In genomic region chr22:41474878-41475451, GRCh38 we compare ENCODE assay signal across 16 cellular contexts. TPM values are rescaled to one million over a fixed set of nuclear protein-coding genes. Genes with fewer than 3 reads are reported as not detected.
DNase-seq lines count a peak whose midpoint lies in the region; ATAC-seq, FAIRE-seq and TF ChIP-seq lines count a peak whose summit lies in the region.
"Had no signal": no experiment of that assay in that cellular context is flagged by ENCODE, and none has a peak within 500 bp of the region (broad histone marks: within the 10 kb centered on the region; RNA-seq: fewer than 3 reads in every experiment).

No MANE protein-coding gene starts in this region.

- TF ChIP-seq EP300 in sigmoid colon (IDR thresholded peaks at IDR 0.05) = no peak

- H4K8ac ChIP-seq in trophoblast cell (ENCODE audit: low read depth, low read length) = no peak overlapping the region

- H3K27me3 ChIP-seq in right atrium auricular region = no peaks in the 10 kb centered on the region
- no peaks in the 10 kb centered on the region for H3K27me3 ChIP-seq in trophoblast cell (ENCODE audit: insufficient read depth, low read length)
- no peaks in the 10 kb centered on the region for H3K27me3 ChIP-seq in sigmoid colon
- H3K27me3 ChIP-seq: SJSA1 had no signal

- H3K36me3 ChIP-seq in right atrium auricular region = peaks cover 26% of the 10 kb centered on the region
- peaks cover 0 to 4% of the 10 kb centered on the region in 2 donors for H3K36me3 ChIP-seq in kidney (ENCODE audit: control insufficient read depth in 1 of 2, insufficient read depth in 2 of 2, low read length in 2 of 2)
- peaks cover 2 to 3% of the 10 kb centered on the region in 2 experiments for H3K36me3 ChIP-seq in trophoblast cell (ENCODE audit: control insufficient read depth in 1 of 2, insufficient read depth in 2 of 2, low read length in 2 of 2)
- H3K36me3 ChIP-seq in sigmoid colon = peaks cover 0 to 3% (median 0%) of the 10 kb centered on the region in 4 donors

- TF ChIP-seq CTCF in right atrium auricular region (IDR thresholded peaks at IDR 0.05) = no peak
- no peak for TF ChIP-seq CTCF in kidney (IDR thresholded peaks at IDR 0.05; ENCODE audit: borderline replicate concordance, extremely low read depth, insufficient read depth)
- no peak for TF ChIP-seq CTCF in sigmoid colon (IDR thresholded peaks at IDR 0.05)

- H4K12ac ChIP-seq in trophoblast cell (ENCODE audit: low read depth, low read length) = peak overlapping the region; percentile 72

- H2AK5ac ChIP-seq in trophoblast cell (ENCODE audit: low read length) = no peak overlapping the region

- DNase-seq in right atrium auricular region (ENCODE audit: low spot score) (no peak), left ventricle myocardium superior (no peak), kidney (no peak), trophoblast cell (no peak), NCI-H1092 (lab: John Stamatoyannopoulos, UW) (no peak), DMS 273 (lab: John Stamatoyannopoulos, UW; ENCODE audit: unreplicated experiment) (no peak), urothelium cell line (ENCODE audit: low spot score) (no peak), sigmoid colon (no peak)
- DNase-seq: DMS153, HCEC 1CT, NCI-H1436, NCI-H2029 treated with DMSO at 0.1 percent for 48 hours, NCI-H510A had no signal

- H3K4me2 ChIP-seq in trophoblast cell (ENCODE audit: low read length) = no peak overlapping the region

- no peak overlapping the region for H2BK5ac ChIP-seq in trophoblast cell (ENCODE audit: low read depth, low read length, poor library complexity)

- TF ChIP-seq POLR2A in sigmoid colon (IDR thresholded peaks at IDR 0.05) = no peak

- H3K18ac ChIP-seq in trophoblast cell (ENCODE audit: low read length) = no peak overlapping the region

- H3K79me1 ChIP-seq in trophoblast cell (ENCODE audit: low read length) = no peaks in the 10 kb centered on the region

- intact Hi-C loops in left ventricle myocardium superior (cut with micrococcal nuclease) = no loop called here
- intact Hi-C loops in kidney (cut with DNase I) = no loop called here
- intact Hi-C loops in sigmoid colon (cut with DNase I) = no loop called here

- H3K79me2 ChIP-seq in trophoblast cell (ENCODE audit: control insufficient read depth, insufficient read depth, low read length, poor library complexity) = peaks cover 2% of the 10 kb centered on the region

- no peak overlapping the region for H2BK120ac ChIP-seq in trophoblast cell (ENCODE audit: insufficient read depth, low read length, poor library complexity)

- ATAC-seq in left ventricle myocardium superior = no peak

- no peak overlapping the region for H2AFZ ChIP-seq in trophoblast cell (ENCODE audit: insufficient read depth, low read length, poor library complexity)

- no peak overlapping the region for H2BK12ac ChIP-seq in trophoblast cell (ENCODE audit: low read length)

- H3K9me3 ChIP-seq in right atrium auricular region (no peaks in the 10 kb centered on the region), kidney (ENCODE audit: control insufficient read depth in 1 of 2, low read length in 2 of 2) (no peaks in the 10 kb centered on the region), trophoblast cell (ENCODE audit: insufficient read depth, low read depth, low read length) (no peaks in the 10 kb centered on the region), sigmoid colon (no peaks in the 10 kb centered on the region)
- H3K9me3 ChIP-seq: SJSA1 had no signal

- no peak overlapping the region for H4K91ac ChIP-seq in trophoblast cell (ENCODE audit: low read depth, low read length)

- H3K4me1 ChIP-seq in right atrium auricular region (peaks cover 0 to 58% of the 10 kb centered on the region in 2 donors), kidney (ENCODE audit: control insufficient read depth in 1 of 2, insufficient read depth in 1 of 2, low read depth in 1 of 2, low read length in 2 of 2) (peaks cover 30 to 45% of the 10 kb centered on the region in 2 donors), trophoblast cell (ENCODE audit: control insufficient read depth in 1 of 2, insufficient read depth in 2 of 2, low read length in 2 of 2) (no peaks in the 10 kb centered on the region), sigmoid colon (peaks cover 0 to 42% (median 33%) of the 10 kb centered on the region in 4 donors)

- H3K27ac ChIP-seq in right atrium auricular region (peak overlapping the region; percentile 35 to 46), kidney (ENCODE audit: low read depth in 2 of 2, low read length in 2 of 2) (peak overlapping the region; percentile 84 to 86), trophoblast cell (ENCODE audit: low read depth, low read length) (no peak overlapping the region), sigmoid colon (peak overlapping the region in 1 of 4 donors; percentile 51)
- H3K27ac ChIP-seq: C4-2B, SJSA1 had no signal

- H3K4me3 ChIP-seq in right atrium auricular region (no peak overlapping the region), kidney (ENCODE audit: low read length in 2 of 2) (no peak overlapping the region), trophoblast cell (ENCODE audit: low read depth, low read length) (no peak overlapping the region), sigmoid colon (no peak overlapping the region)
- H3K4me3 ChIP-seq: SJSA1 had no signal

- no CpG with 5 or more reads among the region's 6 CpGs for WGBS in trophoblast cell (ENCODE audit: extremely low coverage, insufficient coverage, insufficient read length)
- 86 to 89% methylated on average over 6 of the region's 6 CpGs for WGBS in sigmoid colon, 2 donors

- no peak overlapping the region for H3K23ac ChIP-seq in trophoblast cell (ENCODE audit: low read length)

- FAIRE-seq in kidney (lab: Jason Lieb, UNC) (no peak), urothelium cell line (lab: Jason Lieb, UNC) (no peak)
- FAIRE-seq: RCC 7860 had no signal

- H3K14ac ChIP-seq in trophoblast cell (ENCODE audit: low read length) = no peak overlapping the region

- H3K9ac ChIP-seq in kidney (ENCODE audit: low read length in 2 of 2) (no peak overlapping the region), trophoblast cell (ENCODE audit: low read length) (no peak overlapping the region)

- H3K4ac ChIP-seq in trophoblast cell (ENCODE audit: low read depth, low read length) = peak overlapping the region; percentile 95

RNA-seq across cellular contexts. Expression of gene ACO2, which starts 6.0 kb away (rescaled TPM):
- total RNA-seq in right atrium auricular region (100 to 1,000 TPM; 447 to 604 TPM), left ventricle myocardium superior (887 TPM), kidney (119 TPM), sigmoid colon (10 to 100 TPM; 67.3 to 90.3 (median 83.0) TPM)
- polyA plus RNA-seq in kidney (ENCODE audit: insufficient read depth, low read depth, low replicate concordance) (262 TPM), sigmoid colon (100 to 1,000 TPM; 106 to 157 (median 127) TPM)
- 63.0 and 64.1 TPM in 2 replicates for polyA plus RNA-seq in trophoblast cell (2013)

RNA-seq across cellular contexts. Expression of gene PHF5A, which starts 6.5 kb away (rescaled TPM):
- total RNA-seq in right atrium auricular region (10 to 100 TPM; 19.3 to 23.5 TPM), left ventricle myocardium superior (20.2 TPM), kidney (34.0 TPM), sigmoid colon (10 to 100 TPM; 31.9 to 54.2 (median 44.4) TPM)
- polyA plus RNA-seq in kidney (ENCODE audit: insufficient read depth, low read depth, low replicate concordance) (42.2 TPM), sigmoid colon (10 to 100 TPM; 49.2 to 59.6 (median 59.6) TPM)
- 46.3 and 48.1 TPM in 2 replicates for polyA plus RNA-seq in trophoblast cell (2013)

RNA-seq across cellular contexts. Expression of gene TOB2, which starts 28.4 kb away (rescaled TPM):
- total RNA-seq in right atrium auricular region = 10 to 100 TPM; 49.1 to 55.3 TPM
- total RNA-seq in left ventricle myocardium superior = 71.8 TPM
- total RNA-seq in kidney = 54.3 TPM
- 20.8 TPM for polyA plus RNA-seq in kidney (ENCODE audit: insufficient read depth, low read depth, low replicate concordance)
- polyA plus RNA-seq in trophoblast cell (2013) = 30.8 and 31.2 TPM in 2 replicates
- 10 to 100 TPM; 23.2 to 38.2 (median 31.8) TPM for total RNA-seq in sigmoid colon
- 10 to 100 TPM; 13.2 to 31.9 (median 15.0) TPM for polyA plus RNA-seq in sigmoid colon
